ENCODE assay signal across 17 cellular contexts in genomic region chrX:71954458-71954857, GRCh38.
"Had no signal": no experiment of that assay in that cellular context is flagged by ENCODE, and none has a peak within 500 bp of the region (broad histone marks: within the 10 kb centered on the region; RNA-seq: fewer than 3 reads in every experiment).

No MANE protein-coding gene starts in this region.

- H3K4me1 ChIP-seq: parathyroid adenoma had no signal

- H3K36me3 Mint-ChIP-seq: activated naive CD4-positive, alpha-beta T cell treated with anti-CD3 and anti-CD28 coated beads, Interleukin-2, amount 50 U/mL, for 72 hours; brain; natural killer cell; stimulated activated effector memory CD8-positive, alpha-beta T cell treated with anti-CD3 and anti-CD28 coated beads, Interleukin-12 subunit alpha, Interleukin-12 subunit beta, amount 100 ng/mL, for 72 hours; T-cell had no signal

- H3K4me1 Mint-ChIP-seq: activated CD4-positive, alpha-beta T cell treated with anti-CD3 and anti-CD28 coated beads, Interleukin-2, amount 10 ng/mL, durations not matched to agents 7 days and 5 days; natural killer cell; stimulated activated effector memory CD8-positive, alpha-beta T cell treated with anti-CD3 and anti-CD28 coated beads, Interleukin-12 subunit alpha, Interleukin-12 subunit beta, amount 100 ng/mL, for 72 hours; T-cell had no signal

- H3K79me2 ChIP-seq: parathyroid adenoma had no signal

- H3K9me3 ChIP-seq: tibial nerve had no signal

- DNase-seq: activated CD4-positive, alpha-beta T cell treated with anti-CD3 and anti-CD28 coated beads, Interleukin-2, amount 10 ng/mL, durations not matched to agents 7 days and 5 days; activated CD8-positive, alpha-beta memory T cell treated with anti-CD3 and anti-CD28 coated beads for 24 hours; activated effector memory CD4-positive, alpha-beta T cell treated with Interleukin-2 at 50 U/mL for 16 hours; activated T-cell treated with anti-CD3 and anti-CD28 coated beads for 4 hours; amygdala; effector memory CD8-positive, alpha-beta T cell; natural killer cell; T-cell; WERI-Rb-1 had no signal

- H3K9me3 Mint-ChIP-seq: activated CD4-positive, alpha-beta T cell treated with anti-CD3 and anti-CD28 coated beads, Interleukin-2, amount 10 ng/mL, durations not matched to agents 7 days and 5 days; activated naive CD4-positive, alpha-beta T cell treated with anti-CD3 and anti-CD28 coated beads, Interleukin-2, amount 50 U/mL, for 72 hours; brain; effector memory CD8-positive, alpha-beta T cell; natural killer cell; stimulated activated effector memory CD8-positive, alpha-beta T cell treated with anti-CD3 and anti-CD28 coated beads, Interleukin-12 subunit alpha, Interleukin-12 subunit beta, amount 100 ng/mL, for 72 hours; T-cell had no signal

- H3K9ac ChIP-seq: parathyroid adenoma had no signal

- H3K36me3 ChIP-seq: tibial nerve, WERI-Rb-1 had no signal

- H3K4me3 ChIP-seq: SK-N-MC, smooth muscle cell, tibial nerve had no signal

- FAIRE-seq: islet of Langerhans had no signal

- H3K4me2 ChIP-seq: smooth muscle cell had no signal

- H2AFZ ChIP-seq: parathyroid adenoma had no signal

- H3K27ac ChIP-seq: parathyroid adenoma, SK-N-MC, WERI-Rb-1 had no signal

- ATAC-seq: activated naive CD4-positive, alpha-beta T cell treated with anti-CD3 and anti-CD28 coated beads, Interleukin-2, amount 50 U/mL, for 72 hours; effector memory CD8-positive, alpha-beta T cell; natural killer cell; stimulated activated effector memory CD8-positive, alpha-beta T cell treated with anti-CD3 and anti-CD28 coated beads, Interleukin-12 subunit alpha, Interleukin-12 subunit beta, amount 100 ng/mL, for 72 hours; T-cell had no signal

- H3K27ac Mint-ChIP-seq: activated CD4-positive, alpha-beta T cell treated with anti-CD3 and anti-CD28 coated beads, Interleukin-2, amount 10 ng/mL, durations not matched to agents 7 days and 5 days; activated naive CD4-positive, alpha-beta T cell treated with anti-CD3 and anti-CD28 coated beads, Interleukin-2, amount 50 U/mL, for 72 hours; effector memory CD8-positive, alpha-beta T cell; stimulated activated effector memory CD8-positive, alpha-beta T cell treated with anti-CD3 and anti-CD28 coated beads, Interleukin-12 subunit alpha, Interleukin-12 subunit beta, amount 100 ng/mL, for 72 hours; T-cell had no signal

- H3K4me3 Mint-ChIP-seq: activated CD4-positive, alpha-beta T cell treated with anti-CD3 and anti-CD28 coated beads, Interleukin-2, amount 10 ng/mL, durations not matched to agents 7 days and 5 days; brain; effector memory CD8-positive, alpha-beta T cell; natural killer cell; stimulated activated effector memory CD8-positive, alpha-beta T cell treated with anti-CD3 and anti-CD28 coated beads, Interleukin-12 subunit alpha, Interleukin-12 subunit beta, amount 100 ng/mL, for 72 hours; T-cell had no signal

- H3K27me3 Mint-ChIP-seq: activated CD4-positive, alpha-beta T cell treated with anti-CD3 and anti-CD28 coated beads, Interleukin-2, amount 10 ng/mL, durations not matched to agents 7 days and 5 days; brain; effector memory CD8-positive, alpha-beta T cell had no signal
